In genomic region chr12:22126096-22126495, GRCh38 we compare ENCODE assay signal across 6 cellular contexts.
A peak's percentile ranks its signal among the peaks of the same experiment; 100 is the strongest.
DNase-seq lines count a peak whose midpoint lies in the region; ATAC-seq and TF ChIP-seq lines count a peak whose summit lies in the region.
"Not testable (repeated sequence)": the region's sequence is repeated elsewhere in the genome, so short reads cannot be mapped to it uniquely, and the experiment has no call there.

No MANE protein-coding gene starts in this region.

- not testable (repeated sequence) for H3K27ac Mint-ChIP-seq in activated CD4-positive, alpha-beta T cell treated with anti-CD3 and anti-CD28 coated beads for 36 hours; activated T-cell treated with anti-CD3 and anti-CD28 coated beads, Interleukin-2, amount 50 U/mL, for 72 hours; activated naive CD8-positive, alpha-beta T cell treated with anti-CD3 and anti-CD28 coated beads, Interleukin-2, amount 50 U/mL, for 24 hours

- not testable (repeated sequence) for TF ChIP-seq CTCF in OCI-LY3 (IDR thresholded peaks at IDR 0.05; ENCODE audit: low read depth, low read length)

- not testable (repeated sequence) for H3K9me3 Mint-ChIP-seq in activated CD4-positive, alpha-beta T cell treated with anti-CD3 and anti-CD28 coated beads for 36 hours (ENCODE audit: low read depth); activated T-cell treated with anti-CD3 and anti-CD28 coated beads, Interleukin-2, amount 50 U/mL, for 72 hours; activated naive CD8-positive, alpha-beta T cell treated with anti-CD3 and anti-CD28 coated beads, Interleukin-2, amount 50 U/mL, for 24 hours

- H3K4me2 ChIP-seq in OCI-LY3 (ENCODE audit: low read length) = not testable (repeated sequence)

- DNase-seq in activated CD4-positive, alpha-beta T cell treated with anti-CD3 and anti-CD28 coated beads for 36 hours; activated T-cell treated with anti-CD3 and anti-CD28 coated beads, Interleukin-2, amount 50 U/mL, for 72 hours; activated naive CD8-positive, alpha-beta T cell treated with anti-CD3 and anti-CD28 coated beads, Interleukin-2, amount 50 U/mL, for 24 hours; stimulated activated naive CD8-positive, alpha-beta T cell treated with anti-CD3 and anti-CD28 coated beads, Interleukin-15, Interleukin-2, amounts not matched to agents 100 U/mL and 50 U/mL, for 24 hours: not testable (repeated sequence)
- DNase-seq in kidney tubule cell (ENCODE audit: low spot score) = peak; percentile 57

- peak overlapping the region; percentile 91 for H3K27ac ChIP-seq in OCI-LY3 (ENCODE audit: low read length)

- H3K9me3 ChIP-seq in OCI-LY3 (ENCODE audit: insufficient read depth, low read length) = peaks cover 29% of the 10 kb centered on the region

- not testable (repeated sequence) for H3K79me2 ChIP-seq in OCI-LY3 (ENCODE audit: low read length)

- H3K4me1 ChIP-seq in OCI-LY3 (ENCODE audit: low read length) = peaks cover 37% of the 10 kb centered on the region

- H3K4me3 ChIP-seq in OCI-LY3 (ENCODE audit: low read length) = not testable (repeated sequence)

- CTCF ChIA-PET in activated CD4-positive, alpha-beta T cell treated with anti-CD3 and anti-CD28 coated beads for 36 hours (lab: Charles Lee) = not testable (repeated sequence)

- POLR2A ChIA-PET in activated CD4-positive, alpha-beta T cell treated with anti-CD3 and anti-CD28 coated beads for 36 hours (lab: Charles Lee) = not testable (repeated sequence)

- H3K9ac ChIP-seq in OCI-LY3 (ENCODE audit: low read length) = not testable (repeated sequence)

- H3K4me3 Mint-ChIP-seq in activated CD4-positive, alpha-beta T cell treated with anti-CD3 and anti-CD28 coated beads for 36 hours; activated T-cell treated with anti-CD3 and anti-CD28 coated beads, Interleukin-2, amount 50 U/mL, for 72 hours; activated naive CD8-positive, alpha-beta T cell treated with anti-CD3 and anti-CD28 coated beads, Interleukin-2, amount 50 U/mL, for 24 hours: not testable (repeated sequence)

- intact Hi-C loops in activated CD4-positive, alpha-beta T cell treated with anti-CD3 and anti-CD28 coated beads for 36 hours (cut with DNase I, micrococcal nuclease) = not testable (repeated sequence)

- not testable (repeated sequence) for H3K27me3 ChIP-seq in OCI-LY3 (ENCODE audit: low read depth, low read length)

- H3K36me3 Mint-ChIP-seq in activated CD4-positive, alpha-beta T cell treated with anti-CD3 and anti-CD28 coated beads for 36 hours (ENCODE audit: low read depth); activated T-cell treated with anti-CD3 and anti-CD28 coated beads, Interleukin-2, amount 50 U/mL, for 72 hours (ENCODE audit: insufficient read depth in 2 of 2); activated naive CD8-positive, alpha-beta T cell treated with anti-CD3 and anti-CD28 coated beads, Interleukin-2, amount 50 U/mL, for 24 hours (ENCODE audit: low read depth): not testable (repeated sequence)

- not testable (repeated sequence) for H3K4me1 Mint-ChIP-seq in activated CD4-positive, alpha-beta T cell treated with anti-CD3 and anti-CD28 coated beads for 36 hours; activated naive CD8-positive, alpha-beta T cell treated with anti-CD3 and anti-CD28 coated beads, Interleukin-2, amount 50 U/mL, for 24 hours
- peaks cover 10% of the 10 kb centered on the region for H3K4me1 Mint-ChIP-seq in activated T-cell treated with anti-CD3 and anti-CD28 coated beads, Interleukin-2, amount 50 U/mL, for 72 hours (ENCODE audit: low read depth)

- not testable (repeated sequence) for H3K27me3 Mint-ChIP-seq in activated CD4-positive, alpha-beta T cell treated with anti-CD3 and anti-CD28 coated beads for 36 hours; activated T-cell treated with anti-CD3 and anti-CD28 coated beads, Interleukin-2, amount 50 U/mL, for 72 hours (ENCODE audit: low read depth); activated naive CD8-positive, alpha-beta T cell treated with anti-CD3 and anti-CD28 coated beads, Interleukin-2, amount 50 U/mL, for 24 hours

- H3K36me3 ChIP-seq in OCI-LY3 (replicated peaks; ENCODE audit: low read depth, low read length) = peaks cover 29% of the 10 kb centered on the region

- H2AFZ ChIP-seq in OCI-LY3 (ENCODE audit: low read depth, low read length) = not testable (repeated sequence)

- H4K20me1 ChIP-seq in OCI-LY3 (ENCODE audit: insufficient read depth, low read length) = not testable (repeated sequence)

- peak; percentile 82 for ATAC-seq in activated CD4-positive, alpha-beta T cell treated with anti-CD3 and anti-CD28 coated beads for 36 hours
- peak; percentile 50 to 65 for ATAC-seq in activated T-cell treated with anti-CD3 and anti-CD28 coated beads, Interleukin-2, amount 50 U/mL, for 72 hours (replicated peaks in 1 of 2)
- ATAC-seq in activated naive CD8-positive, alpha-beta T cell treated with anti-CD3 and anti-CD28 coated beads, Interleukin-2, amount 50 U/mL, for 24 hours = peak; percentile 65
- ATAC-seq in stimulated activated naive CD8-positive, alpha-beta T cell treated with anti-CD3 and anti-CD28 coated beads, Interleukin-15, Interleukin-2, amounts not matched to agents 100 U/mL and 50 U/mL, for 24 hours = peak; percentile 62
